ENCODE assay signal across 1 cellular context in genomic region chr6:31541059-31541657, GRCh38.
TF ChIP-seq lines count a peak whose summit lies in the region.

No MANE protein-coding gene starts in this region.

TF ChIP-seq in GM12878, 131 proteins besides CTCF, POLR2A, EP300 and RAD21:
- no peak for TF ChIP-seq BRCA1 (IDR thresholded peaks at IDR 0.05; ENCODE audit: low read depth, low read length)
- peak; percentile 57; the same call in 1 of the 2 replicates for TF ChIP-seq CHD2 (IDR thresholded peaks at IDR 0.05; ENCODE audit: borderline replicate concordance, low read depth, low read length)
- peak; percentile 20; the same call in 1 of the 2 replicates for TF ChIP-seq SMC3 (IDR thresholded peaks at IDR 0.05; ENCODE audit: borderline replicate concordance, low read length)
- no peak for TF ChIP-seq SMAD1 (IDR thresholded peaks at IDR 0.05; ENCODE audit: low read depth, partially characterized antibody)
- no peak for TF ChIP-seq TCF12 (IDR thresholded peaks at IDR 0.05; ENCODE audit: low read depth, low read length)
